Comparison of ENCODE assay signal across 9 cellular contexts in the genomic region with DNA sequence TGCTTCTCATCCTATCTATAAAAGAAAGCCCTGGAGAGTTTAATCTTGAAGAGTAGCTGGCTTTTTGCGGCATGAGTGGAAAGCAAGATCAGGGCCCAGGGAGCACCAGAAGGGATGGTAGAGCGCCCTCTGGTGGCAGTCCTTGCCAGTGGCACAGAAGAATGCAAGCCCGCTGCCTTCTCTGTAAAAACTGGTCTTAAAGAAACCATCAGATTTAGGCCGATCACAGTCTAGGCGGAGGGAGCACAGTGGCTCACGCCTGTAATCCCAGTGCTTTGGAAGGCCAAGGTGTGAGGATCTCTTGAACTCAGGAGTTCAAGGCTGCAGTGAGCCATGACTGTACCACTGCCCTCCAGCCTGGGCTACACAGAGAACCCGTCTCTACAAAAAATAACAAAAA. TPM values are rescaled to one million over a fixed set of nuclear protein-coding genes. Genes with fewer than 3 reads are reported as not detected.
DNase-seq lines count a peak whose midpoint lies in the region; ATAC-seq and TF ChIP-seq lines count a peak whose summit lies in the region.
"Had no signal": no experiment of that assay in that cellular context is flagged by ENCODE, and none has a peak within 500 bp of the region (broad histone marks: within the 10 kb centered on the region; RNA-seq: fewer than 3 reads in every experiment).

No MANE protein-coding gene starts in this region.

- H3K27me3 Mint-ChIP-seq in activated CD4-positive, alpha-beta T cell treated with anti-CD3 and anti-CD28 coated beads, Interleukin-2, amount 10 ng/mL, durations not matched to agents 24 days and 14 days: peaks cover 3% of the 10 kb centered on the region

- WGBS in right lobe of liver (ENCODE audit: insufficient coverage, low coverage, low lambda C conversion rate, missing lambda C conversion rate): 2% methylated on average over 6 of the region's 7 CpGs

- TF ChIP-seq POLR2A in right lobe of liver (IDR thresholded peaks at IDR 0.05): no peak

- H3K27ac ChIP-seq in right lobe of liver: no peak overlapping the region

- H3K27me3 ChIP-seq in GM06990 (replicated peaks; ENCODE audit: control insufficient read depth, insufficient read depth, low read length) (no peaks in the 10 kb centered on the region), right lobe of liver (no peaks in the 10 kb centered on the region)

- H3K9me3 Mint-ChIP-seq in activated CD4-positive, alpha-beta T cell treated with anti-CD3 and anti-CD28 coated beads, Interleukin-2, amount 10 ng/mL, durations not matched to agents 24 days and 14 days: no peaks in the 10 kb centered on the region

- no peak overlapping the region for H3K4me3 ChIP-seq in GM06990 (replicated peaks; ENCODE audit: low read depth, low read length)
- H3K4me3 ChIP-seq in right lobe of liver: no peak overlapping the region

- DNase-seq in GM06990 (ENCODE audit: extremely low read depth, insufficient read length) (peak; percentile 69), NCI-H526 (lab: John Stamatoyannopoulos, UW) (peak; percentile 25 to 76), dedifferentiated amniotic fluid mesenchymal stem cell (ENCODE audit: extremely low spot score) (peak; percentile 88), right lobe of liver (peak; percentile 85)
- DNase-seq in activated CD4-positive, alpha-beta T cell treated with anti-CD3 and anti-CD28 coated beads, Interleukin-2, amount 10 ng/mL, durations not matched to agents 24 days and 14 days: peak; percentile 93
- peak; percentile 54 to 83 (median 58) for DNase-seq in stimulated activated CD4-positive, alpha-beta T cell treated with anti-CD3 and anti-CD28 coated beads, TNF-alpha, amount 100 ng/mL, for 1 hour (ENCODE audit: low read depth in 3 of 3, low spot score in 1 of 3)

- H3K4me1 Mint-ChIP-seq in activated CD4-positive, alpha-beta T cell treated with anti-CD3 and anti-CD28 coated beads, Interleukin-2, amount 10 ng/mL, durations not matched to agents 24 days and 14 days: no peaks in the 10 kb centered on the region

- TF ChIP-seq CTCF in GM06990 (IDR thresholded peaks at IDR 0.05; ENCODE audit: insufficient read depth, low read length, poor library complexity, severe bottlenecking) (peak; percentile 90), right lobe of liver (IDR thresholded peaks at IDR 0.05) (peak; percentile 77 to 97 (median 94))

- no peaks in the 10 kb centered on the region for H3K9me3 ChIP-seq in right lobe of liver

- H3K4me1 ChIP-seq in right lobe of liver: no peaks in the 10 kb centered on the region

- H3K36me3 ChIP-seq in GM06990 (ENCODE audit: control insufficient read depth, insufficient read depth, low read length) (no peaks in the 10 kb centered on the region), right lobe of liver (peaks cover 0 to 10% (median 1%) of the 10 kb centered on the region in 4 donors)

- H3K4me3 Mint-ChIP-seq in activated CD4-positive, alpha-beta T cell treated with anti-CD3 and anti-CD28 coated beads, Interleukin-2, amount 10 ng/mL, durations not matched to agents 24 days and 14 days: no peak overlapping the region

- intact Hi-C loops in activated CD4-positive, alpha-beta T cell treated with anti-CD3 and anti-CD28 coated beads, Interleukin-2, amount 10 ng/mL, durations not matched to agents 24 days and 14 days (cut with micrococcal nuclease): loop anchor here (1.0 kb wide), 1 partner anchor 200 kb away; no protein-coding TSS in a partner anchor
- intact Hi-C loops in right lobe of liver (cut with DNase I): loop anchor here (10.0 kb wide), 1 partner anchor 201 kb away; no protein-coding TSS in a partner anchor

- H3K36me3 Mint-ChIP-seq in activated CD4-positive, alpha-beta T cell treated with anti-CD3 and anti-CD28 coated beads, Interleukin-2, amount 10 ng/mL, durations not matched to agents 24 days and 14 days (ENCODE audit: low read depth): no peaks in the 10 kb centered on the region

- H3K27ac Mint-ChIP-seq in activated CD4-positive, alpha-beta T cell treated with anti-CD3 and anti-CD28 coated beads, Interleukin-2, amount 10 ng/mL, durations not matched to agents 24 days and 14 days: no peak overlapping the region

- peak; percentile 59 for ATAC-seq in HG03103 (IDR thresholded peaks at IDR 0.05; ENCODE audit: low read depth, unreplicated experiment)
- peak; percentile 85 to 97 (median 90) for ATAC-seq in right lobe of liver
- no peak for ATAC-seq in GM19324 (IDR thresholded peaks at IDR 0.05; ENCODE audit: low FRiP score, unreplicated experiment)

RNA-seq across cellular contexts. Expression of gene CPN1, which starts 35.6 kb away (rescaled TPM):
- total RNA-seq in activated CD4-positive, alpha-beta T cell treated with anti-CD3 and anti-CD28 coated beads, Interleukin-2, amount 10 ng/mL, durations not matched to agents 24 days and 14 days: not detected in 2 replicates
- total RNA-seq in right lobe of liver: 10 to 100 TPM; 20.7 to 76.6 (median 54.4) TPM
- total RNA-seq: skeletal muscle tissue had no signal

RNA-seq across cellular contexts. Expression of gene DNMBP, which starts 36.3 kb away (rescaled TPM):
- 1.3 TPM in 2 replicates for total RNA-seq in activated CD4-positive, alpha-beta T cell treated with anti-CD3 and anti-CD28 coated beads, Interleukin-2, amount 10 ng/mL, durations not matched to agents 24 days and 14 days
- total RNA-seq in right lobe of liver: 10 to 100 TPM in 3 of 6 experiments, 1 to 10 TPM in 3; 7.9 to 12.7 (median 9.9) TPM

Comparison
In these comparisons a context has a peak if more than half of its experiments do, and no peak if none do; other contexts are left out.
1. RNA of gene CPN1, which starts 35.6 kb away (total RNA-seq): 20.7 to 76.6 TPM in right lobe of liver; not detected in activated CD4-positive, alpha-beta T cell treated with anti-CD3 and anti-CD28 coated beads, Interleukin-2, amount 10 ng/mL, durations not matched to agents 24 days and 14 days; every median in the first group is over 10 times any median in the second.
2. Peak in every context shown above with its lines, with median percentiles within 50 percentile points of each other: DNase-seq.